ENCODE assay signal across 8 cellular contexts in the genomic region with DNA sequence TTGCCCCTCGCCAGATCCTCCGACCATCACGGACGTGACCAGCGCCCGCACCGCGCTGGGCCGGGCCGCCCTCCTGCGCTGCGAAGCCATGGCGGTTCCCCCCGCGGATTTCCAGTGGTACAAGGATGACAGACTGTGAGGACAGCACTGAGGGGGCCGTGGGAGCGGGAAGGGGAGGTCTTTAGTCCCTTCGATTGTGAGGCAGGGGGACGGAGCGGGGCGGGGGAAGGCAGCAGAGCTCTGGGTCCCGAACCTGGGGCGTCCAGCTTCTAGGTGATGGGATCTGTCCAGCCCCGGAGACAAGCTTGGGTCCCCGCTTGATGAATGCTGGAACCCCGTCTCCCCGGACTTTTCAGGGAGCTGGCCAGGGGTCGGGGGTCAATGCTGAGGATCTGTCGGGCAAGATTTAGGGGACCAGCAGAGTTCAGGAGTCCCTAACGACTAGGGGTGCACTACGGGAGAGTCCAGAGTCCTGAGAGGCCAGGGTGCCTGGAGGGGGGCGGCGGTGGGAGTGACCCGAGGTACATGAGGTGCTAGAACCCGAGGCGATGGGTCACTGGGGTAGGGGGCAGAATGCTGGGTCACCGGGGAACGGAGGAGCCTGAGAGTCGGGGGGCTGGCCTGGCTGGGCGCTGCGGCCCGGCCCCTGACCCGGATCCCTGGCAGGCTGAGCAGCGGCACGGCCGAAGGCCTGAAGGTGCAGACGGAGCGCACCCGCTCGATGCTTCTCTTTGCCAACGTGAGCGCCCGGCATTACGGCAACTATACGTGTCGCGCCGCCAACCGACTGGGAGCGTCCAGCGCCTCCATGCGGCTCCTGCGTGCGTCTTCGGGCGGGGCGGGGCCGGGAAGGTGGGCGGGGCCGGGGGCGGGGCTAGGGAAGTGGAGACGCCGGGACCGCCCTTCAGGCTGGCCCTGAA. TPM values are rescaled to one million over a fixed set of nuclear protein-coding genes. Genes with fewer than 3 reads are reported as not detected.
DNase-seq lines count a peak whose midpoint lies in the region; ATAC-seq, FAIRE-seq and TF ChIP-seq lines count a peak whose summit lies in the region.

No MANE protein-coding gene starts in this region.

- H3K9me3 ChIP-seq in right lobe of liver, result no peaks in the 10 kb centered on the region
- peaks cover 0 to 4% (median 0%) of the 10 kb centered on the region in 5 donors for H3K9me3 ChIP-seq in subcutaneous abdominal adipose tissue (ENCODE audit: control insufficient read depth in 5 of 5, low read length in 5 of 5)
- no peaks in the 10 kb centered on the region for H3K9me3 ChIP-seq in ovary

- peak overlapping the region in 3 of 5 experiments; percentile 52 to 83 (median 63) for H3K4me3 Mint-ChIP-seq in brain

- intact Hi-C loops in right lobe of liver (cut with DNase I) (loop anchor here in 1 of 2 donors (10.0 kb wide), 1 partner anchor 87 kb away; the partner anchor contains the start of gene SIGLEC10), ovary (cut with DNase I) (no loop called here)

- TF ChIP-seq POLR2A in GM12892 (IDR thresholded peaks at IDR 0.05; ENCODE audit: low read depth, low read length) (no peak), right lobe of liver (IDR thresholded peaks at IDR 0.05) (no peak), ovary (IDR thresholded peaks at IDR 0.05) (no peak)

- no peak overlapping the region for H3K27ac ChIP-seq in right lobe of liver
- H3K27ac ChIP-seq in subcutaneous abdominal adipose tissue (ENCODE audit: low read depth, low read length), result no peak overlapping the region
- H3K27ac ChIP-seq in ovary, result no peak overlapping the region

- no peak for FAIRE-seq in GM12892 (lab: Jason Lieb, UNC)

- peak overlapping the region in 1 of 5 donors; percentile 37 for H3K9ac ChIP-seq in subcutaneous abdominal adipose tissue (ENCODE audit: low read length in 5 of 5)

- H3K27me3 ChIP-seq in right lobe of liver (peaks cover 0 to 15% of the 10 kb centered on the region in 2 donors), subcutaneous abdominal adipose tissue (ENCODE audit: control insufficient read depth in 5 of 5, insufficient read depth in 4 of 5, low read length in 5 of 5) (peaks cover 6 to 29% (median 15%) of the 10 kb centered on the region in 5 donors), ovary (no peaks in the 10 kb centered on the region)

- 3% methylated on average over 42 of the region's 74 CpGs for WGBS in right lobe of liver (ENCODE audit: insufficient coverage, low coverage, low lambda C conversion rate, missing lambda C conversion rate)
- 8 to 14% (median 13%) methylated on average over 64 to 74 of the region's 74 CpGs for WGBS in ovary, 3 donors

- peaks cover 56% of the 10 kb centered on the region for H3K36me3 Mint-ChIP-seq in brain

- H3K4me3 ChIP-seq in right lobe of liver (no peak overlapping the region), subcutaneous abdominal adipose tissue (ENCODE audit: low read depth in 1 of 5, low read length in 5 of 5) (peak overlapping the region; percentile 11 to 52 (median 40)), ovary (no peak overlapping the region)

- no peak for TF ChIP-seq EP300 in ovary (IDR thresholded peaks at IDR 0.05)

- H3K9me3 Mint-ChIP-seq in brain, result peaks cover 0 to 3% (median 0%) of the 10 kb centered on the region in 5 experiments

- H3K4me1 Mint-ChIP-seq in brain, result peaks cover 4% of the 10 kb centered on the region

- H3K36me3 ChIP-seq in right lobe of liver, result no peaks in the 10 kb centered on the region
- peaks cover 0 to 4% (median 3%) of the 10 kb centered on the region in 5 donors for H3K36me3 ChIP-seq in subcutaneous abdominal adipose tissue (ENCODE audit: control insufficient read depth in 5 of 5, insufficient read depth in 5 of 5, low read length in 5 of 5)
- H3K36me3 ChIP-seq in ovary, result no peaks in the 10 kb centered on the region

- no peaks in the 10 kb centered on the region for H3K27me3 Mint-ChIP-seq in brain

- ATAC-seq in right lobe of liver (peak; percentile 53 to 81 (median 64)), HG03442 (IDR thresholded peaks at IDR 0.05; ENCODE audit: unreplicated experiment) (no peak)

- peak; percentile 69 for DNase-seq in GM12892 (ENCODE audit: insufficient read length)
- DNase-seq in T follicular helper cell (ENCODE audit: low read depth), result peak; percentile 29
- DNase-seq in right lobe of liver, result peak in 1 of 3 donors; percentile 55
- DNase-seq in ovary, result no peak
- no peak for DNase-seq in SW 1271 (lab: John Stamatoyannopoulos, UW)

- H3K4me1 ChIP-seq in right lobe of liver (peaks cover 0 to 7% (median 0%) of the 10 kb centered on the region in 4 donors), subcutaneous abdominal adipose tissue (ENCODE audit: control insufficient read depth in 5 of 5, insufficient read depth in 5 of 5, low read length in 5 of 5) (peaks cover 0 to 25% (median 21%) of the 10 kb centered on the region in 5 donors), ovary (ENCODE audit: insufficient read depth) (peaks cover 2% of the 10 kb centered on the region)

- H3K27ac Mint-ChIP-seq in brain, result peak overlapping the region in 2 of 5 experiments; percentile 18 to 44

- TF ChIP-seq CTCF in brain (conservative IDR thresholded peaks at IDR 0.05), result no peak
- TF ChIP-seq CTCF in right lobe of liver (IDR thresholded peaks at IDR 0.05), result peak in 3 of 4 donors; percentile 11 to 20 (median 13)
- no peak for TF ChIP-seq CTCF in ovary (IDR thresholded peaks at IDR 0.05)

RNA-seq across cellular contexts. Expression of gene VSIG10L, which starts 14.6 kb away (rescaled TPM):
- 0.28 TPM for polyA plus RNA-seq in GM12892 (2012; ENCODE audit: missing spikeins)
- 1.5 TPM for polyA plus RNA-seq in brain (ENCODE audit: insufficient read depth, low read depth, low replicate concordance)
- total RNA-seq in right lobe of liver, result 1 to 10 TPM; 1.3 to 4.5 (median 2.8) TPM
- total RNA-seq in ovary, result 1 to 10 TPM; 1.8 to 8.1 (median 5.4) TPM
- polyA plus RNA-seq in ovary, result 1 to 10 TPM; 4.4 to 6.9 TPM

RNA-seq across cellular contexts. Expression of gene IGLON5, which starts 15.9 kb away (rescaled TPM):
- polyA plus RNA-seq in GM12892 (2012; ENCODE audit: missing spikeins), result not detected
- 5.1 TPM for polyA plus RNA-seq in brain (ENCODE audit: insufficient read depth, low read depth, low replicate concordance)
- total RNA-seq in right lobe of liver, result under 1 TPM; 0.27 to 0.80 (median 0.49) TPM
- under 1 TPM in 6 of 7 donors, not detected in 1; 0.08 to 0.96 (median 0.29) TPM for total RNA-seq in ovary
- polyA plus RNA-seq in ovary, result 1 to 10 TPM in 1 of 2 donors, under 1 TPM in 1; 0.13 to 1.6 TPM

RNA-seq across cellular contexts. Expression of gene ETFB, which starts 38.9 kb away (rescaled TPM):
- polyA plus RNA-seq in GM12892 (2012; ENCODE audit: missing spikeins), result 65.3 TPM
- polyA plus RNA-seq in brain (ENCODE audit: insufficient read depth, low read depth, low replicate concordance) (186 TPM), ovary (10 to 100 TPM; 12.4 to 86.7 TPM)
- total RNA-seq in right lobe of liver (100 to 1,000 TPM; 210 to 439 (median 345) TPM), ovary (10 to 100 TPM; 38.7 to 91.3 (median 63.3) TPM)

RNA-seq across cellular contexts. Expression of gene CLDND2, which starts 41.5 kb away (rescaled TPM):
- polyA plus RNA-seq in GM12892 (2012; ENCODE audit: missing spikeins), result 0.59 TPM
- polyA plus RNA-seq in brain (ENCODE audit: insufficient read depth, low read depth, low replicate concordance) (1.6 TPM), ovary (under 1 TPM in 1 of 2 donors, not detected in 1; 0.59 TPM)
- total RNA-seq in right lobe of liver (1 to 10 TPM in 1 of 6 experiments, under 1 TPM in 1, not detected in 4; 1.00 to 1.2 TPM), ovary (1 to 10 TPM in 3 of 7 donors, under 1 TPM in 1, not detected in 3; 0.70 to 1.9 (median 1.5) TPM)

RNA-seq across cellular contexts. Expression of gene NKG7, which starts 45.1 kb away (rescaled TPM):
- 8.2 TPM for polyA plus RNA-seq in GM12892 (2012; ENCODE audit: missing spikeins)
- polyA plus RNA-seq in brain (ENCODE audit: insufficient read depth, low read depth, low replicate concordance) (6.8 TPM), ovary (1 to 10 TPM; 1.6 to 4.4 TPM)
- total RNA-seq in right lobe of liver (1 to 10 TPM; 1.7 to 7.7 (median 4.1) TPM), ovary (1 to 10 TPM in 5 of 7 donors, under 1 TPM in 2; 0.40 to 3.1 (median 1.5) TPM)

Comparison
In these comparisons a context has a peak if more than half of its experiments do, and no peak if none do; other contexts are left out.
1. DNase-seq: peak in GM12892 (single experiment) and T follicular helper cell (single experiment); none in ovary (0 of 5) and SW 1271 (0 of 2).
2. CTCF ChIP-seq: peak in right lobe of liver (3 of 4); none in brain (0 of 2) and ovary (0 of 3).
3. H3K4me3 ChIP-seq: peak in subcutaneous abdominal adipose tissue (5 of 5); none in right lobe of liver (0 of 3) and ovary (single experiment).